ENCODE assay signal across 11 cellular contexts in genomic region chr2:235605999-235606715, GRCh38.
DNase-seq lines count a peak whose midpoint lies in the region; ATAC-seq, FAIRE-seq and TF ChIP-seq lines count a peak whose summit lies in the region.
"Had no signal": no experiment of that assay in that cellular context is flagged by ENCODE, and none has a peak within 500 bp of the region (broad histone marks: within the 10 kb centered on the region; RNA-seq: fewer than 3 reads in every experiment).

No MANE protein-coding gene starts in this region.

- H4K8ac ChIP-seq in H1 (ENCODE audit: extremely low read depth, insufficient read depth, low read length), result no peak overlapping the region

- no peaks in the 10 kb centered on the region for H3F3A ChIP-seq in neural cell (ENCODE audit: insufficient read depth, low read length, poor library complexity, severe bottlenecking)

- H3K4ac ChIP-seq in H1 (replicated peaks; ENCODE audit: insufficient read length, low read depth, low read length), result no peak overlapping the region

- no peaks in the 10 kb centered on the region for H3K9me2 ChIP-seq in neural cell (ENCODE audit: insufficient read depth, low read length)

- no peaks in the 10 kb centered on the region for H3K23me2 ChIP-seq in H1 (ENCODE audit: low read depth, low read length)

- H3K79me2 ChIP-seq in H1 (ENCODE audit: control insufficient read depth in 1 of 2, insufficient read depth in 2 of 2, low read length in 2 of 2), result peaks cover 3 to 64% of the 10 kb centered on the region in 2 experiments
- peaks cover 16% of the 10 kb centered on the region for H3K79me2 ChIP-seq in neural cell (replicated peaks; ENCODE audit: insufficient read depth, low read length)

- H2BK15ac ChIP-seq in H1 (ENCODE audit: low read length), result no peak overlapping the region

- no peak for FAIRE-seq in H1 (lab: Jason Lieb, UNC)

- H4K91ac ChIP-seq in H1 (replicated peaks; ENCODE audit: insufficient read length, low read length), result no peak overlapping the region

- no peak for TF ChIP-seq RAD21 in H1 (IDR thresholded peaks at IDR 0.05 in 1 of 2, conservative IDR thresholded peaks at IDR 0.05 in 1 of 2; ENCODE audit: low read depth in 2 of 2, low read length in 2 of 2)
- TF ChIP-seq RAD21 in neural cell (conservative IDR thresholded peaks at IDR 0.05), result no peak

- no peak overlapping the region for H3K56ac ChIP-seq in H1 (replicated peaks; ENCODE audit: insufficient read length, low read depth, low read length)

- no peak for TF ChIP-seq CTCF in AG09319 (IDR thresholded peaks at IDR 0.05; ENCODE audit: low read depth, low read length)
- TF ChIP-seq CTCF in H1 (IDR thresholded peaks at IDR 0.05; ENCODE audit: control extremely low read depth in 1 of 3, insufficient read depth in 1 of 3, low read depth in 1 of 3, low read length in 3 of 3), result no peak
- no peak for TF ChIP-seq CTCF in neural cell (IDR thresholded peaks at IDR 0.05; ENCODE audit: poor library complexity, severe bottlenecking)
- TF ChIP-seq CTCF in ascending aorta (IDR thresholded peaks at IDR 0.05), result no peak

- H2BK12ac ChIP-seq in H1 (ENCODE audit: low read depth, low read length), result no peak overlapping the region

- no peak overlapping the region for H3K14ac ChIP-seq in H1 (ENCODE audit: insufficient read length)

- no peak overlapping the region for H2BK20ac ChIP-seq in H1 (ENCODE audit: low read length)

- no peak overlapping the region for H2AFZ ChIP-seq in H1 (ENCODE audit: low read length)
- H2AFZ ChIP-seq in neural cell (ENCODE audit: low read depth, low read length), result no peak overlapping the region

- H2BK120ac ChIP-seq in H1 (replicated peaks; ENCODE audit: low read depth, low read length), result no peak overlapping the region

- H3K4me3 ChIP-seq in H1 (ENCODE audit: extremely low read depth in 1 of 4, insufficient read depth in 2 of 4, low read depth in 3 of 4, low read length in 4 of 4) (no peak overlapping the region), neural cell (ENCODE audit: low read length) (peak overlapping the region; percentile 51), ascending aorta (no peak overlapping the region)
- H3K4me3 ChIP-seq: BLaER1 had no signal

- TF ChIP-seq EP300 in H1 (IDR thresholded peaks at IDR 0.05; ENCODE audit: borderline replicate concordance in 1 of 2, low read depth in 2 of 2, low read length in 2 of 2) (no peak), neural cell (conservative IDR thresholded peaks at IDR 0.05; ENCODE audit: poor library complexity, severe bottlenecking) (no peak)

- peaks cover 4 to 7% of the 10 kb centered on the region in 2 experiments for H4K20me1 ChIP-seq in H1 (replicated peaks in 1 of 2; ENCODE audit: control insufficient read depth in 1 of 2, insufficient read depth in 2 of 2, low read length in 2 of 2)
- no peaks in the 10 kb centered on the region for H4K20me1 ChIP-seq in neural cell (ENCODE audit: insufficient read depth)

- DNase-seq in AG09319 (ENCODE audit: extremely low read depth, low read depth) (peak; percentile 22), NCI-H69 (lab: John Stamatoyannopoulos, UW) (peak; percentile 46), H1 (ENCODE audit: low read depth in 1 of 2, low spot score in 2 of 2) (no peak), epidermal melanocyte (ENCODE audit: insufficient read length, low spot score) (no peak), activated gamma-delta T cell treated with Interleukin-2 at 50 U/mL for 16 hours (no peak), ascending aorta (ENCODE audit: low spot score in 2 of 2) (no peak)
- DNase-seq: activated CD8-positive, alpha-beta memory T cell treated with anti-CD3 and anti-CD28 coated beads, Interleukin-2, amount 50 U/mL, for 4 hours; naive B cell had no signal

- intact Hi-C loops in ascending aorta (cut with DNase I), result no loop called here

- CTCF ChIA-PET in H1 (lab: Charles Lee; ENCODE audit: partially characterized antibody), result interaction anchor here (1.2 to 5.2 kb wide), 4 partner anchors 11 to 47 kb away, joined by 3 to 22 read pairs (median 4); no protein-coding TSS in a partner anchor

- H2BK5ac ChIP-seq in H1 (ENCODE audit: low read depth, low read length), result no peak overlapping the region

- POLR2A ChIA-PET in H1 (lab: Charles Lee; ENCODE audit: partially characterized antibody), result no interaction called here

- no peak for ATAC-seq in HG03521 (IDR thresholded peaks at IDR 0.05; ENCODE audit: unreplicated experiment)

- H3K27me3 ChIP-seq in H1 (replicated peaks in 1 of 4; ENCODE audit: control insufficient read depth in 3 of 4, extremely low read depth in 1 of 4, insufficient read depth in 3 of 4, low read length in 3 of 4) (no peaks in the 10 kb centered on the region), neural cell (ENCODE audit: insufficient read depth, low read depth, low read length) (no peaks in the 10 kb centered on the region), ascending aorta (no peaks in the 10 kb centered on the region)
- H3K27me3 ChIP-seq: BLaER1 had no signal

- H3K18ac ChIP-seq in H1 (ENCODE audit: extremely low read depth, low read length), result no peak overlapping the region

- TF ChIP-seq POLR2A in H1 (IDR thresholded peaks at IDR 0.05; ENCODE audit: control extremely low read depth in 1 of 2, low read depth in 2 of 2, low read length in 2 of 2), result no peak

- H3K79me1 ChIP-seq in H1 (ENCODE audit: low read depth, low read length), result peaks cover 16% of the 10 kb centered on the region

- no peak overlapping the region for H4K5ac ChIP-seq in H1 (ENCODE audit: insufficient read length, low read depth, low read length)

- H3K27ac ChIP-seq in H1 (ENCODE audit: low read depth, low read length) (no peak overlapping the region), neural cell (ENCODE audit: low read length) (peak overlapping the region; percentile 25), ascending aorta (no peak overlapping the region)
- H3K27ac ChIP-seq: BLaER1 had no signal

- 76% methylated on average over 10 of the region's 10 CpGs; no CpG with 5 or more reads in 1 of the 2 experiments for WGBS in H1 (ENCODE audit: extremely low coverage in 1 of 2, insufficient coverage in 1 of 2, insufficient read length in 1 of 2, insufficient replicate concordance in 2 of 2, low coverage in 1 of 2, low lambda C conversion rate in 2 of 2, missing lambda C conversion rate in 1 of 2), 2 experiments

- peaks cover 0 to 9% (median 0%) of the 10 kb centered on the region in 4 experiments; a peak in 2 of 7 replicates for H3K4me1 ChIP-seq in H1 (replicated peaks in 1 of 4; ENCODE audit: control insufficient read depth in 3 of 4, insufficient read depth in 4 of 4, low read length in 3 of 4)
- no peaks in the 10 kb centered on the region for H3K4me1 ChIP-seq in ascending aorta

- H3K4me2 ChIP-seq in H1 (ENCODE audit: insufficient read depth in 1 of 2, low read depth in 2 of 2, low read length in 2 of 2) (no peak overlapping the region), neural cell (ENCODE audit: low read length) (peak overlapping the region; percentile 62)
- H3K4me2 ChIP-seq: BLaER1 had no signal

- H3K9me3 ChIP-seq in H1 (ENCODE audit: insufficient read depth in 2 of 2, low read depth in 1 of 2, low read length in 1 of 2), result peaks cover 0 to 2% of the 10 kb centered on the region in 2 experiments; a peak in 1 of 4 replicates
- no peaks in the 10 kb centered on the region for H3K9me3 ChIP-seq in neural cell (ENCODE audit: low read length)
- no peaks in the 10 kb centered on the region for H3K9me3 ChIP-seq in ascending aorta

- H3K36me3 ChIP-seq in H1 (ENCODE audit: control insufficient read depth in 2 of 4, insufficient read depth in 4 of 4, low read length in 3 of 4) (no peaks in the 10 kb centered on the region), neural cell (ENCODE audit: insufficient read depth, low read length) (no peaks in the 10 kb centered on the region), ascending aorta (no peaks in the 10 kb centered on the region)
- H3K36me3 ChIP-seq: BLaER1 had no signal

- H3K23ac ChIP-seq in H1 (ENCODE audit: insufficient read length), result no peak overlapping the region

- H2AK5ac ChIP-seq in H1 (ENCODE audit: low read depth, low read length), result no peak overlapping the region

- H3K9ac ChIP-seq in H1 (replicated peaks in 1 of 4; ENCODE audit: extremely low read depth in 1 of 4, low read depth in 3 of 4, low read length in 3 of 4) (no peak overlapping the region), neural cell (ENCODE audit: low read length) (peak overlapping the region; percentile 35)
- H3K9ac ChIP-seq: BLaER1 had no signal

TF ChIP-seq in H1, 55 proteins besides CTCF, POLR2A, EP300 and RAD21:
- TF ChIP-seq GTF2F1 (IDR thresholded peaks at IDR 0.05; ENCODE audit: borderline replicate concordance, low read depth, low read length), result no peak
- TF ChIP-seq CEBPB (IDR thresholded peaks at IDR 0.05; ENCODE audit: low read depth, low read length), result 0 out of 2 replicates have a peak, but pooled peaks have one; percentile 12
- TF ChIP-seq CBX5 (IDR thresholded peaks at IDR 0.05; ENCODE audit: low read depth, low read length), result no peak

TF ChIP-seq in neural cell, 6 proteins besides CTCF, POLR2A, EP300 and RAD21:
- TF ChIP-seq TAF1 (IDR thresholded peaks at IDR 0.05; ENCODE audit: low read depth) (peak; percentile 22), POLR2AphosphoS5 (IDR thresholded peaks at IDR 0.05) (no peak)

Comparison
In these comparisons a context has a peak if more than half of its experiments do, and no peak if none do; other contexts are left out.
1. DNase-seq: peak in AG09319 (single experiment) and NCI-H69 (single experiment); none in H1 (0 of 2), epidermal melanocyte (single experiment), activated gamma-delta T cell treated with Interleukin-2 at 50 U/mL for 16 hours (single experiment) and ascending aorta (0 of 2).